ENCODE assay signal across 18 cellular contexts in the genomic region with DNA sequence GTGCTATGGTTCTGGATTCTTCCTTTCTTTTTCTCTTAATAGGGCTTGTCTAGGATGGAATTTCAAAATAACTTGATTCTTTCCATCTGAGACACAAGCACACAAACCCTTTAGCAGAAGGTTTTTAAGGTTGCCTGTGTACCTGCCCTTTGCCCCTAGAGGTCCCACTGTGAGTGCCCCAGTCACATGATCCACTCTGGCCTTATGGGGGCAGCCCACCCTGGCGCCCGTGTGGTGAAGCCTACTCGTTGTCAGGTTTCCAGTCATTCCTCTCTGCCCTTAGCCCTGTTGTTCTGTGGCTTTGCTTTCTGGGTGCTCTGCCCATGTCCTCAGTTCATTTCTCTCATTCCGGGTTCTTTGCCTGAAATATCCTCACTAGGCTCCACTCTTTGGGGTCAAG.
"Had no signal": no experiment of that assay in that cellular context is flagged by ENCODE, and none has a peak within 500 bp of the region (broad histone marks: within the 10 kb centered on the region; RNA-seq: fewer than 3 reads in every experiment).

No MANE protein-coding gene starts in this region.

- DNase-seq: activated B cell treated with CpG ODN at 0.5 μM for 24 hours; activated CD4-positive, alpha-beta memory T cell treated with anti-CD3 and anti-CD28 coated beads, Interleukin-2, amount 10 ng/mL, durations not matched to agents 7 days and 5 days; activated CD4-positive, alpha-beta T cell treated with anti-CD3 and anti-CD28 coated beads for 4 hours; activated effector memory CD4-positive, alpha-beta T cell treated with Interleukin-2 at 50 U/mL for 16 hours; activated naive CD4-positive, alpha-beta T cell treated with anti-CD3 and anti-CD28 coated beads, Interleukin-2, amount 10 ng/mL, durations not matched to agents 7 days and 5 days; activated naive CD8-positive, alpha-beta T cell treated with anti-CD3 and anti-CD28 coated beads, Interleukin-2, amount 50 U/mL, for 24 hours; activated T-cell treated with anti-CD3 and anti-CD28 coated beads, Interleukin-2, amount 50 U/mL, for 4 hours; dermis blood vessel endothelial cell; effector memory CD8-positive, alpha-beta T cell; esophagus squamous epithelium; heart right ventricle; lower lobe of right lung; stimulated activated CD4-positive, alpha-beta T cell treated with anti-CD3 and anti-CD28 coated beads, Interleukin-2, amount 100 ng/mL, for 24 hours; SW 1271 had no signal

- H3K27ac ChIP-seq: breast epithelium, esophagus squamous epithelium, heart right ventricle, lower lobe of right lung had no signal

- H3K27ac Mint-ChIP-seq: activated B cell treated with CpG ODN at 0.5 μM for 24 hours; activated CD4-positive, alpha-beta memory T cell treated with anti-CD3 and anti-CD28 coated beads, Interleukin-2, amount 10 ng/mL, durations not matched to agents 7 days and 5 days; activated naive CD4-positive, alpha-beta T cell treated with anti-CD3 and anti-CD28 coated beads, Interleukin-2, amount 10 ng/mL, durations not matched to agents 7 days and 5 days; activated naive CD8-positive, alpha-beta T cell treated with anti-CD3 and anti-CD28 coated beads, Interleukin-2, amount 50 U/mL, for 24 hours; effector memory CD8-positive, alpha-beta T cell; natural killer cell treated with Interleukin-12 subunit alpha and Interleukin-12 subunit beta and Interleukin-15 and Interleukin-18, amount 100 ng/mL, for 72 hours; progenitor cell of endocrine pancreas; stimulated activated naive CD8-positive, alpha-beta T cell treated with anti-CD3 and anti-CD28 coated beads, Interleukin-15, Interleukin-2, amounts not matched to agents 100 ng/mL and 50 ng/mL, for 24 hours had no signal

- H3K9me3 Mint-ChIP-seq: activated B cell treated with CpG ODN at 0.5 μM for 24 hours; activated CD4-positive, alpha-beta memory T cell treated with anti-CD3 and anti-CD28 coated beads, Interleukin-2, amount 10 ng/mL, durations not matched to agents 7 days and 5 days; activated naive CD4-positive, alpha-beta T cell treated with anti-CD3 and anti-CD28 coated beads, Interleukin-2, amount 10 ng/mL, durations not matched to agents 7 days and 5 days; activated naive CD8-positive, alpha-beta T cell treated with anti-CD3 and anti-CD28 coated beads, Interleukin-2, amount 50 U/mL, for 24 hours; activated T-cell treated with anti-CD3 and anti-CD28 coated beads, Interleukin-2, amount 50 U/mL, for 4 hours; effector memory CD8-positive, alpha-beta T cell; natural killer cell treated with Interleukin-12 subunit alpha and Interleukin-12 subunit beta and Interleukin-15 and Interleukin-18, amount 100 ng/mL, for 72 hours; stimulated activated naive CD8-positive, alpha-beta T cell treated with anti-CD3 and anti-CD28 coated beads, Interleukin-15, Interleukin-2, amounts not matched to agents 100 ng/mL and 50 ng/mL, for 24 hours had no signal

- H3K27me3 ChIP-seq: breast epithelium, esophagus squamous epithelium, heart right ventricle had no signal

- H3K9me3 ChIP-seq: breast epithelium, esophagus squamous epithelium, heart right ventricle, lower lobe of right lung had no signal

- H3K4me1 ChIP-seq: breast epithelium had no signal

- H3K36me3 Mint-ChIP-seq: activated naive CD4-positive, alpha-beta T cell treated with anti-CD3 and anti-CD28 coated beads, Interleukin-2, amount 10 ng/mL, durations not matched to agents 7 days and 5 days; natural killer cell treated with Interleukin-12 subunit alpha and Interleukin-12 subunit beta and Interleukin-15 and Interleukin-18, amount 100 ng/mL, for 72 hours had no signal

- H3K36me3 ChIP-seq: breast epithelium, esophagus squamous epithelium, heart right ventricle, lower lobe of right lung had no signal

- H3K4me3 Mint-ChIP-seq: activated B cell treated with CpG ODN at 0.5 μM for 24 hours; activated CD4-positive, alpha-beta memory T cell treated with anti-CD3 and anti-CD28 coated beads, Interleukin-2, amount 10 ng/mL, durations not matched to agents 7 days and 5 days; activated naive CD4-positive, alpha-beta T cell treated with anti-CD3 and anti-CD28 coated beads, Interleukin-2, amount 10 ng/mL, durations not matched to agents 7 days and 5 days; activated naive CD8-positive, alpha-beta T cell treated with anti-CD3 and anti-CD28 coated beads, Interleukin-2, amount 50 U/mL, for 24 hours; activated T-cell treated with anti-CD3 and anti-CD28 coated beads, Interleukin-2, amount 50 U/mL, for 4 hours; effector memory CD8-positive, alpha-beta T cell; natural killer cell treated with Interleukin-12 subunit alpha and Interleukin-12 subunit beta and Interleukin-15 and Interleukin-18, amount 100 ng/mL, for 72 hours; stimulated activated naive CD8-positive, alpha-beta T cell treated with anti-CD3 and anti-CD28 coated beads, Interleukin-15, Interleukin-2, amounts not matched to agents 100 ng/mL and 50 ng/mL, for 24 hours had no signal

- ATAC-seq: activated naive CD8-positive, alpha-beta T cell treated with anti-CD3 and anti-CD28 coated beads, Interleukin-2, amount 50 U/mL, for 24 hours; activated T-cell treated with anti-CD3 and anti-CD28 coated beads, Interleukin-2, amount 50 U/mL, for 4 hours; effector memory CD8-positive, alpha-beta T cell; heart right ventricle; lower lobe of right lung; natural killer cell treated with Interleukin-12 subunit alpha and Interleukin-12 subunit beta and Interleukin-15 and Interleukin-18, amount 100 ng/mL, for 72 hours had no signal

- H3K4me1 Mint-ChIP-seq: activated CD4-positive, alpha-beta memory T cell treated with anti-CD3 and anti-CD28 coated beads, Interleukin-2, amount 10 ng/mL, durations not matched to agents 7 days and 5 days; activated naive CD4-positive, alpha-beta T cell treated with anti-CD3 and anti-CD28 coated beads, Interleukin-2, amount 10 ng/mL, durations not matched to agents 7 days and 5 days; activated naive CD8-positive, alpha-beta T cell treated with anti-CD3 and anti-CD28 coated beads, Interleukin-2, amount 50 U/mL, for 24 hours had no signal

- H3K4me3 ChIP-seq: breast epithelium, esophagus squamous epithelium, heart right ventricle, lower lobe of right lung had no signal
